34 cellular contexts compared by ENCODE assay signal in genomic region chr22:40799008-40799407, GRCh38.
"Had no signal": no experiment of that assay in that cellular context is flagged by ENCODE, and none has a peak within 500 bp of the region (broad histone marks: within the 10 kb centered on the region; RNA-seq: fewer than 3 reads in every experiment).

No MANE protein-coding gene starts in this region.

- H3K27me3 Mint-ChIP-seq: activated B cell treated with CpG ODN at 0.5 μM for 24 hours; activated CD4-positive, alpha-beta memory T cell treated with anti-CD3 and anti-CD28 coated beads for 36 hours; activated CD4-positive, alpha-beta T cell treated with anti-CD3 and anti-CD28 coated beads, Interleukin-2, amount 10 ng/mL, durations not matched to agents 24 days and 14 days; activated naive CD8-positive, alpha-beta T cell treated with anti-CD3 and anti-CD28 coated beads for 36 hours; activated T-helper 17 cell treated with anti-CD3 and anti-CD28 coated beads, Interleukin-2, amount 50 U/mL, for 72 hours; brain; central memory CD8-positive, alpha-beta T cell; T-cell; T-helper 17 cell had no signal

- H3K36me3 Mint-ChIP-seq: activated naive CD4-positive, alpha-beta T cell treated with anti-CD3 and anti-CD28 coated beads, Interleukin-2, amount 50 U/mL, for 72 hours had no signal

- H3K4me1 Mint-ChIP-seq: activated T-helper 17 cell treated with anti-CD3 and anti-CD28 coated beads, Interleukin-2, amount 50 U/mL, for 72 hours; central memory CD8-positive, alpha-beta T cell; T-helper 17 cell had no signal

- H3K4me3 ChIP-seq: adrenal gland, ascending aorta, cardiac muscle cell, colonic mucosa had no signal

- H3K36me3 ChIP-seq: adrenal gland, cardiac muscle cell, colonic mucosa had no signal

- H3K27ac ChIP-seq: ascending aorta, cardiac muscle cell, colonic mucosa, VCaP had no signal

- H3K4me3 Mint-ChIP-seq: activated B cell treated with CpG ODN at 0.5 μM for 24 hours; activated CD4-positive, alpha-beta memory T cell treated with anti-CD3 and anti-CD28 coated beads for 36 hours; activated CD4-positive, alpha-beta T cell treated with anti-CD3 and anti-CD28 coated beads, Interleukin-2, amount 10 ng/mL, durations not matched to agents 24 days and 14 days; activated naive CD4-positive, alpha-beta T cell treated with anti-CD3 and anti-CD28 coated beads for 36 hours; activated naive CD8-positive, alpha-beta T cell treated with anti-CD3 and anti-CD28 coated beads for 36 hours; activated T-cell treated with anti-CD3 and anti-CD28 coated beads, Interleukin-2, amount 50 U/mL, for 4 hours; activated T-cell treated with anti-CD3 and anti-CD28 coated beads, Interleukin-2, amount 50 U/mL, for 72 hours; activated T-helper 1 cell treated with anti-CD3 and anti-CD28 coated beads, Interleukin-12 subunit alpha, Interleukin-12 subunit beta, Interleukin-2, Interleukin-4 antibody, amounts not matched to agents 30 ng/mL and 10 ng/mL and 1 ng/mL, durations not matched to agents 14 hours and 24 hours and 36 hours; activated T-helper 17 cell treated with anti-CD3 and anti-CD28 coated beads, Interleukin-2, amount 50 U/mL, for 72 hours; brain; central memory CD8-positive, alpha-beta T cell; T-cell; T-helper 17 cell; T-helper 2 cell treated with Interferon-gamma antibody and Interleukin-4, amounts not matched to agents 5 μg/mL and 100 μg/mL, for 36 hours had no signal

- H3K9me3 Mint-ChIP-seq: activated B cell treated with CpG ODN at 0.5 μM for 24 hours; activated CD4-positive, alpha-beta memory T cell treated with anti-CD3 and anti-CD28 coated beads for 36 hours; activated CD4-positive, alpha-beta T cell treated with anti-CD3 and anti-CD28 coated beads, Interleukin-2, amount 10 ng/mL, durations not matched to agents 24 days and 14 days; activated naive CD4-positive, alpha-beta T cell treated with anti-CD3 and anti-CD28 coated beads for 36 hours; activated naive CD4-positive, alpha-beta T cell treated with anti-CD3 and anti-CD28 coated beads, Interleukin-2, amount 50 U/mL, for 72 hours; activated naive CD8-positive, alpha-beta T cell treated with anti-CD3 and anti-CD28 coated beads for 36 hours; activated T-cell treated with anti-CD3 and anti-CD28 coated beads, Interleukin-2, amount 50 U/mL, for 4 hours; activated T-cell treated with anti-CD3 and anti-CD28 coated beads, Interleukin-2, amount 50 U/mL, for 72 hours; activated T-helper 1 cell treated with anti-CD3 and anti-CD28 coated beads, Interleukin-12 subunit alpha, Interleukin-12 subunit beta, Interleukin-2, Interleukin-4 antibody, amounts not matched to agents 30 ng/mL and 10 ng/mL and 1 ng/mL, durations not matched to agents 14 hours and 24 hours and 36 hours; activated T-helper 17 cell treated with anti-CD3 and anti-CD28 coated beads, Interleukin-2, amount 50 U/mL, for 72 hours; brain; central memory CD8-positive, alpha-beta T cell; T-cell; T-helper 2 cell treated with Interferon-gamma antibody and Interleukin-4, amounts not matched to agents 5 μg/mL and 100 μg/mL, for 36 hours had no signal

- ATAC-seq: activated naive CD4-positive, alpha-beta T cell treated with anti-CD3 and anti-CD28 coated beads, Interleukin-2, amount 50 U/mL, for 72 hours; activated T-cell treated with anti-CD3 and anti-CD28 coated beads, Interleukin-2, amount 50 U/mL, for 4 hours; activated T-cell treated with anti-CD3 and anti-CD28 coated beads, Interleukin-2, amount 50 U/mL, for 72 hours; activated T-helper 17 cell treated with anti-CD3 and anti-CD28 coated beads, Interleukin-2, amount 50 U/mL, for 72 hours; T-cell; T-helper 17 cell had no signal

- H3K27ac Mint-ChIP-seq: activated B cell treated with CpG ODN at 0.5 μM for 24 hours; activated CD4-positive, alpha-beta memory T cell treated with anti-CD3 and anti-CD28 coated beads for 36 hours; activated CD4-positive, alpha-beta T cell treated with anti-CD3 and anti-CD28 coated beads, Interleukin-2, amount 10 ng/mL, durations not matched to agents 24 days and 14 days; activated naive CD4-positive, alpha-beta T cell treated with anti-CD3 and anti-CD28 coated beads for 36 hours; activated naive CD8-positive, alpha-beta T cell treated with anti-CD3 and anti-CD28 coated beads for 36 hours; activated T-cell treated with anti-CD3 and anti-CD28 coated beads, Interleukin-2, amount 50 U/mL, for 72 hours; activated T-helper 1 cell treated with anti-CD3 and anti-CD28 coated beads, Interleukin-12 subunit alpha, Interleukin-12 subunit beta, Interleukin-2, Interleukin-4 antibody, amounts not matched to agents 30 ng/mL and 10 ng/mL and 1 ng/mL, durations not matched to agents 14 hours and 24 hours and 36 hours; activated T-helper 17 cell treated with anti-CD3 and anti-CD28 coated beads, Interleukin-2, amount 50 U/mL, for 72 hours; brain; T-cell; T-helper 17 cell; T-helper 2 cell treated with Interferon-gamma antibody and Interleukin-4, amounts not matched to agents 5 μg/mL and 100 μg/mL, for 36 hours had no signal

- DNase-seq: activated B cell treated with CpG ODN at 0.5 μM for 24 hours; activated CD4-positive, alpha-beta memory T cell treated with anti-CD3 and anti-CD28 coated beads for 36 hours; activated CD4-positive, alpha-beta T cell treated with anti-CD3 and anti-CD28 coated beads for 4 hours; activated CD4-positive, alpha-beta T cell treated with anti-CD3 and anti-CD28 coated beads, Interleukin-2, amount 10 ng/mL, durations not matched to agents 24 days and 14 days; activated CD4-positive, CD25-positive, alpha-beta regulatory T cell treated with anti-CD3 and anti-CD28 coated beads, Interleukin-2, amount 50 U/mL, for 72 hours; activated CD8-positive, alpha-beta memory T cell treated with anti-CD3 and anti-CD28 coated beads, Interleukin-2, amount 50 U/mL, for 4 hours; activated effector memory CD4-positive, alpha-beta T cell treated with anti-CD3 and anti-CD28 coated beads, Interleukin-2, amount 50 U/mL, for 16 hours; activated gamma-delta T cell treated with Interleukin-2 at 50 U/mL for 16 hours; activated naive CD4-positive, alpha-beta T cell; activated naive CD4-positive, alpha-beta T cell treated with anti-CD3 and anti-CD28 coated beads for 36 hours; activated naive CD4-positive, alpha-beta T cell treated with anti-CD3 and anti-CD28 coated beads, Interleukin-2, amount 50 U/mL, for 16 hours; activated naive CD8-positive, alpha-beta T cell treated with anti-CD3 and anti-CD28 coated beads for 36 hours; activated T-cell treated with anti-CD3 and anti-CD28 coated beads for 4 hours; activated T-cell treated with anti-CD3 and anti-CD28 coated beads, Interleukin-2, amount 50 U/mL, for 1 hour; activated T-cell treated with anti-CD3 and anti-CD28 coated beads, Interleukin-2, amount 50 U/mL, for 4 hours; activated T-cell treated with anti-CD3 and anti-CD28 coated beads, Interleukin-2, amount 50 U/mL, for 72 hours; adrenal gland; amniotic stem cell; anterior cingulate cortex; caudate nucleus; cerebellar nuclear complex; colonic mucosa; T-cell; T-helper 17 cell; T-helper 9 cell had no signal

- H3K27me3 ChIP-seq: adrenal gland, ascending aorta, cardiac muscle cell, colonic mucosa had no signal

- H3K9me3 ChIP-seq: adrenal gland, ascending aorta, colonic mucosa had no signal

- H3K4me1 ChIP-seq: ascending aorta, colonic mucosa had no signal
